14 cellular contexts compared by ENCODE assay signal in the genomic region with DNA sequence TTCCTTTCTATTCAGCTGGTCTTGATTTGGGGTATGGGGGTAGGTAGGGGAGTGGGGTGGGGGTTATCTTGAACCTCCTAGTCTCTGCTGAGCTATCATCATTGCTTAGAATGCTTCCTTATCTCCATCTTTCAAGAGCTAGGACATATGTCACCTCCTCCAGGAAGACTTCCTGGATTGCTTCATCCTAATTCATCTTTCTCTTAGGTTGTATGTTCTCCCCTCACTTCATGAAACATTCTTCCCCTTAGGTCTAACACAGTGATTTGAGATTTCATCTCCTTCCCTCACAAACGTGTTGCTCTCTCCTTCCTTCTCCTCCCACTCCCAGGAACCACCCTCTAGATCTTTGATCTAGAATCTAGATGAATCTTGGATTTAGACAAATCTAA. TPM values are rescaled to one million over a fixed set of nuclear protein-coding genes. Genes with fewer than 3 reads are reported as not detected.
DNase-seq lines count a peak whose midpoint lies in the region; ATAC-seq and TF ChIP-seq lines count a peak whose summit lies in the region.
"Had no signal": no experiment of that assay in that cellular context is flagged by ENCODE, and none has a peak within 500 bp of the region (broad histone marks: within the 10 kb centered on the region; RNA-seq: fewer than 3 reads in every experiment).

No MANE protein-coding gene starts in this region.

- peak overlapping the region; percentile 86 for H3K27ac Mint-ChIP-seq in osteocyte (ENCODE audit: unreplicated experiment)
- H3K27ac Mint-ChIP-seq: activated naive CD8-positive, alpha-beta T cell treated with anti-CD3 and anti-CD28 coated beads for 36 hours had no signal

- no peaks in the 10 kb centered on the region for H3K36me3 ChIP-seq in SK-N-SH (replicated peaks in 1 of 2; ENCODE audit: control insufficient read depth in 1 of 2, insufficient read depth in 2 of 2, low read length in 1 of 2)
- peaks cover 0 to 31% (median 3%) of the 10 kb centered on the region in 4 donors for H3K36me3 ChIP-seq in esophagus muscularis mucosa
- no peaks in the 10 kb centered on the region for H3K36me3 ChIP-seq in upper lobe of right lung
- H3K36me3 ChIP-seq: ovary had no signal

- TF ChIP-seq EP300 in SK-N-SH (IDR thresholded peaks at IDR 0.05; ENCODE audit: borderline replicate concordance in 1 of 2, low read depth in 1 of 2, low read length in 1 of 2) = no peak
- TF ChIP-seq EP300 in esophagus muscularis mucosa (IDR thresholded peaks at IDR 0.05) = no peak

- H3K36me3 Mint-ChIP-seq in osteocyte (ENCODE audit: unreplicated experiment) = no peaks in the 10 kb centered on the region
- H3K36me3 Mint-ChIP-seq: activated naive CD8-positive, alpha-beta T cell treated with anti-CD3 and anti-CD28 coated beads for 36 hours had no signal

- H3K79me2 ChIP-seq in SK-N-SH (ENCODE audit: insufficient read depth) = peaks cover 10% of the 10 kb centered on the region; the same call in 1 of the 2 replicates

- no peaks in the 10 kb centered on the region for H3K9me3 ChIP-seq in SK-N-SH
- no peaks in the 10 kb centered on the region for H3K9me3 ChIP-seq in esophagus muscularis mucosa
- H3K9me3 ChIP-seq in upper lobe of right lung = no peaks in the 10 kb centered on the region
- H3K9me3 ChIP-seq: ovary had no signal

- H3K4me3 ChIP-seq in SK-N-SH (ENCODE audit: low read depth in 2 of 2, low read length in 1 of 2) = no peak overlapping the region
- no peak overlapping the region for H3K4me3 ChIP-seq in esophagus muscularis mucosa
- no peak overlapping the region for H3K4me3 ChIP-seq in upper lobe of right lung
- H3K4me3 ChIP-seq: ovary had no signal

- 58% methylated on average over 1 of the region's 1 CpG for WGBS in SK-N-SH (ENCODE audit: low lambda C conversion rate)
- 63% methylated on average over 1 of the region's 1 CpG for WGBS in esophagus muscularis mucosa

- no peaks in the 10 kb centered on the region for H3K27me3 ChIP-seq in SK-N-SH (ENCODE audit: insufficient read depth)
- no peaks in the 10 kb centered on the region for H3K27me3 ChIP-seq in esophagus muscularis mucosa
- H3K27me3 ChIP-seq in upper lobe of right lung = no peaks in the 10 kb centered on the region
- H3K27me3 ChIP-seq: ovary had no signal

- H3K27ac ChIP-seq in SK-N-SH (ENCODE audit: low read depth in 2 of 2, low read length in 1 of 2) (peak overlapping the region; percentile 68 to 94; a peak in 3 of 4 replicates), esophagus muscularis mucosa (replicated peaks in 1 of 4) (peak overlapping the region; percentile 78 to 85 (median 79)), upper lobe of right lung (peak overlapping the region; percentile 86)
- H3K27ac ChIP-seq: 22Rv1 had no signal

- H3K9me3 Mint-ChIP-seq in osteocyte (ENCODE audit: unreplicated experiment) = no peaks in the 10 kb centered on the region
- H3K9me3 Mint-ChIP-seq: activated naive CD8-positive, alpha-beta T cell treated with anti-CD3 and anti-CD28 coated beads for 36 hours had no signal

- no peaks in the 10 kb centered on the region for H3K27me3 Mint-ChIP-seq in osteocyte (ENCODE audit: unreplicated experiment)

- H3K4me3 Mint-ChIP-seq in osteocyte (ENCODE audit: unreplicated experiment) = no peak overlapping the region
- H3K4me3 Mint-ChIP-seq: activated naive CD8-positive, alpha-beta T cell treated with anti-CD3 and anti-CD28 coated beads for 36 hours had no signal

- ATAC-seq in SK-N-SH treated with all-trans-retinoic acid at 6 μM for 48 hours (no peak), upper lobe of right lung (no peak), GM21528 (IDR thresholded peaks at IDR 0.05; ENCODE audit: low FRiP score, unreplicated experiment) (no peak), HG02870 (IDR thresholded peaks at IDR 0.05; ENCODE audit: unreplicated experiment) (no peak)

- no peak for TF ChIP-seq POLR2A in esophagus muscularis mucosa (IDR thresholded peaks at IDR 0.05; ENCODE audit: low read depth)

- TF ChIP-seq CTCF in SK-N-SH (IDR thresholded peaks at IDR 0.05) = no peak
- TF ChIP-seq CTCF in esophagus muscularis mucosa (IDR thresholded peaks at IDR 0.05) = no peak
- no peak for TF ChIP-seq CTCF in osteocyte (IDR thresholded peaks at IDR 0.05)
- TF ChIP-seq CTCF in upper lobe of right lung (IDR thresholded peaks at IDR 0.05) = no peak
- TF ChIP-seq CTCF in GM10266 (IDR thresholded peaks at IDR 0.05; ENCODE audit: control insufficient read depth, insufficient read depth, low read depth, missing control alignments) = no peak

- peaks cover 58 to 71% of the 10 kb centered on the region in 2 experiments for H3K4me1 ChIP-seq in SK-N-SH (ENCODE audit: control insufficient read depth in 1 of 2, insufficient read depth in 2 of 2, low read depth in 1 of 2, low read length in 1 of 2)
- H3K4me1 ChIP-seq in esophagus muscularis mucosa = peaks cover 76 to 87% (median 79%) of the 10 kb centered on the region in 4 donors
- peaks cover 72% of the 10 kb centered on the region for H3K4me1 ChIP-seq in upper lobe of right lung

- no peak overlapping the region for H2AFZ ChIP-seq in SK-N-SH (ENCODE audit: low read depth)

- no peak overlapping the region for H3K9ac ChIP-seq in SK-N-SH

- intact Hi-C loops in esophagus muscularis mucosa (cut with DNase I) = no loop called here
- intact Hi-C loops in upper lobe of right lung (cut with DNase I) = no loop called here

- peaks cover 80% of the 10 kb centered on the region for H3K4me1 Mint-ChIP-seq in osteocyte (ENCODE audit: unreplicated experiment)
- H3K4me1 Mint-ChIP-seq: activated naive CD8-positive, alpha-beta T cell treated with anti-CD3 and anti-CD28 coated beads for 36 hours had no signal

- H4K20me1 ChIP-seq in SK-N-SH (ENCODE audit: insufficient read depth) = no peaks in the 10 kb centered on the region

- TF ChIP-seq RAD21 in SK-N-SH (IDR thresholded peaks at IDR 0.05; ENCODE audit: low read length) = no peak

- DNase-seq in SK-N-SH = no peak
- DNase-seq in esophagus muscularis mucosa (ENCODE audit: extremely low spot score) = no peak
- no peak for DNase-seq in osteocyte (ENCODE audit: extremely low spot score, unreplicated experiment)
- DNase-seq in upper lobe of right lung = no peak
- DNase-seq in GM10266 (ENCODE audit: extremely low spot score) = no peak
- DNase-seq: activated naive CD8-positive, alpha-beta T cell treated with anti-CD3 and anti-CD28 coated beads for 36 hours; NCI-H1436; SHP77 treated with DMSO at 0.1 percent for 48 hours; stimulated activated naive CD4-positive, alpha-beta T cell treated with Interleukin-2 at 50 U/mL for 16 hours had no signal

- peak overlapping the region; percentile 57; the same call in 1 of the 2 replicates for H3K4me2 ChIP-seq in SK-N-SH

- peaks cover 48% of the 10 kb centered on the region for H3F3A ChIP-seq in SK-N-SH (replicated peaks; ENCODE audit: insufficient read depth)

- CTCF ChIA-PET in SK-N-SH (lab: Yijun Ruan, JAX) = interaction anchor here (1.2 to 3.1 kb wide), 4 partner anchors 12 to 76 kb away, joined by 7 to 8 read pairs (median 7); no protein-coding TSS in a partner anchor

- H3K9me2 ChIP-seq in SK-N-SH = no peaks in the 10 kb centered on the region

- POLR2A ChIA-PET in SK-N-SH (lab: Yijun Ruan, JAX) = no interaction called here

TF ChIP-seq in SK-N-SH, 30 proteins besides CTCF, POLR2A, EP300 and RAD21:
- TF ChIP-seq RCOR1 (IDR thresholded peaks at IDR 0.05; ENCODE audit: low read length) (peak; percentile 46; the same call in 1 of the 2 replicates), RXRA (IDR thresholded peaks at IDR 0.05; ENCODE audit: borderline replicate concordance, low read depth) (no peak), SMC3 (IDR thresholded peaks at IDR 0.05; ENCODE audit: low read depth, low read length) (no peak)

TF ChIP-seq in SK-N-SH treated with all-trans-retinoic acid at 6 μM for 48 hours, 23 proteins besides CTCF, POLR2A, EP300 and RAD21 (continues in another document):
- TF ChIP-seq ZNF565 (CRISPR knock-in tag; conservative IDR thresholded peaks at IDR 0.05; ENCODE audit: low read depth) (no peak), OSR1 (CRISPR knock-in tag; IDR thresholded peaks at IDR 0.05) (no peak), ZNF8 (CRISPR knock-in tag; IDR thresholded peaks at IDR 0.05) (no peak), CREB5 (CRISPR knock-in tag; IDR thresholded peaks at IDR 0.05; ENCODE audit: low read depth) (no peak)

RNA-seq across cellular contexts. Expression of gene SYNPO, which starts 2.4 kb away (rescaled TPM):
- polyA plus RNA-seq in SK-N-SH (2012; rRNA removed) = 3.0 and 5.1 TPM in 2 replicates
- polyA plus RNA-seq in SK-N-SH (2012; cell fraction: cytosol; rRNA removed) = 3.3 and 4.5 TPM in 2 replicates
- 9.8 and 14.0 TPM in 2 replicates for polyA plus RNA-seq in SK-N-SH (2012; cell fraction: nucleus; rRNA removed)
- total RNA-seq in esophagus muscularis mucosa = 10 to 100 TPM; 20.4 to 54.0 (median 39.3) TPM
- total RNA-seq in osteocyte = 17.8 and 18.4 TPM in 2 replicates
- total RNA-seq in upper lobe of right lung = 151 TPM

RNA-seq across cellular contexts. Expression of gene MYOZ3, which starts 23.0 kb away (rescaled TPM):
- 0.26 and 0.41 TPM in 2 replicates for polyA plus RNA-seq in SK-N-SH (2012; rRNA removed)
- polyA plus RNA-seq in SK-N-SH (2012; cell fraction: cytosol; rRNA removed) = 0.31 and 0.35 TPM in 2 replicates
- 0.48 and 0.67 TPM in 2 replicates for polyA plus RNA-seq in SK-N-SH (2012; cell fraction: nucleus; rRNA removed)
- total RNA-seq in esophagus muscularis mucosa (1 to 10 TPM in 1 of 4 donors, under 1 TPM in 2, not detected in 1; 0.17 to 1.2 (median 0.46) TPM), osteocyte (0.27 and 1.5 TPM in 2 replicates), upper lobe of right lung (1.7 TPM)
